Comparison of ENCODE assay signal across 1 cellular context in genomic region chr12:46610754-46611153, GRCh38.
TF ChIP-seq lines count a peak whose summit lies in the region.

No MANE protein-coding gene starts in this region.

TF ChIP-seq in H1, 55 proteins besides CTCF, POLR2A, EP300 and RAD21 (continued from another document):
- TF ChIP-seq E2F6 (IDR thresholded peaks at IDR 0.05) = no peak
- TF ChIP-seq HDAC6 (IDR thresholded peaks at IDR 0.05; ENCODE audit: low read depth, low read length) = no peak
- no peak for TF ChIP-seq CHD1 (IDR thresholded peaks at IDR 0.05; ENCODE audit: low read depth, low read length)
